ENCODE assay signal across 2 cellular contexts in genomic region chr5:154583545-154584168, GRCh38.
A peak's percentile ranks its signal among the peaks of the same experiment; 100 is the strongest.
TF ChIP-seq lines count a peak whose summit lies in the region.

No MANE protein-coding gene starts in this region.

TF ChIP-seq in GM23338, 12 proteins besides CTCF, POLR2A, EP300 and RAD21:
- TF ChIP-seq CREB1 (CRISPR knock-in tag; IDR thresholded peaks at IDR 0.05; ENCODE audit: low read depth) (no peak), REST (IDR thresholded peaks at IDR 0.05; ENCODE audit: unreplicated experiment) (no peak), ZNF331 (CRISPR knock-in tag; IDR thresholded peaks at IDR 0.05; ENCODE audit: low read depth) (no peak), ZNF114 (CRISPR knock-in tag; IDR thresholded peaks at IDR 0.05) (no peak), ZNF462 (CRISPR knock-in tag; IDR thresholded peaks at IDR 0.05) (no peak), ETS1 (IDR thresholded peaks at IDR 0.05) (no peak), EZH2 (IDR thresholded peaks at IDR 0.05; ENCODE audit: low read depth, unreplicated experiment) (no peak), STAT1 (IDR thresholded peaks at IDR 0.05; ENCODE audit: unreplicated experiment) (no peak), EZH2phosphoT487 (IDR thresholded peaks at IDR 0.05; ENCODE audit: unreplicated experiment) (no peak), POLR2AphosphoS5 (IDR thresholded peaks at IDR 0.05; ENCODE audit: low read depth) (no peak), NANOG (IDR thresholded peaks at IDR 0.05; ENCODE audit: borderline replicate concordance) (no peak)

TF ChIP-seq in K562, 482 proteins besides CTCF, POLR2A, EP300 and RAD21:
- TF ChIP-seq JUND (IDR thresholded peaks at IDR 0.05; ENCODE audit: borderline replicate concordance, low read depth, low read length), result peak; percentile 71
- peak; percentile 48; the same call in 1 of the 3 replicates for TF ChIP-seq JUND (tag; IDR thresholded peaks at IDR 0.05; ENCODE audit: borderline replicate concordance, low read depth, low read length)
- peak; percentile 49; the same call in 1 of the 2 replicates for TF ChIP-seq FOSL1 (tag; conservative IDR thresholded peaks at IDR 0.05)
- TF ChIP-seq HDAC2 (IDR thresholded peaks at IDR 0.05), result no peak
- TF ChIP-seq TSC22D4 (tag; IDR thresholded peaks at IDR 0.05), result no peak
- TF ChIP-seq MIER1 (IDR thresholded peaks at IDR 0.05; ENCODE audit: low read depth), result no peak
- no peak for TF ChIP-seq ATF4 (CRISPR knock-in tag; IDR thresholded peaks at IDR 0.05)
- no peak for TF ChIP-seq HCFC1 (IDR thresholded peaks at IDR 0.05; ENCODE audit: low read depth, low read length)
- TF ChIP-seq HLTF (IDR thresholded peaks at IDR 0.05), result no peak
- TF ChIP-seq SRSF3 (IDR thresholded peaks at IDR 0.05; ENCODE audit: insufficient read depth, low read length), result no peak
- peak; percentile 65 for TF ChIP-seq ATF3 (IDR thresholded peaks at IDR 0.05)
- TF ChIP-seq ATF3 (CRISPR knock-in tag; conservative IDR thresholded peaks at IDR 0.05), result no peak
- no peak for TF ChIP-seq ZFPM2 (CRISPR knock-in tag; IDR thresholded peaks at IDR 0.05)
- TF ChIP-seq CEBPB (tag; IDR thresholded peaks at IDR 0.05), result peak; percentile 61; the same call in 1 of the 2 replicates
- no peak for TF ChIP-seq PREB (CRISPR knock-in tag; IDR thresholded peaks at IDR 0.05)
- TF ChIP-seq ETS2 (tag; IDR thresholded peaks at IDR 0.05; ENCODE audit: borderline replicate concordance, poor library complexity, severe bottlenecking), result no peak
- no peak for TF ChIP-seq HDAC3 (IDR thresholded peaks at IDR 0.05; ENCODE audit: borderline replicate concordance, partially characterized antibody)
- TF ChIP-seq RB1 (IDR thresholded peaks at IDR 0.05; ENCODE audit: low read depth), result no peak
